Comparison of ENCODE assay signal across 13 cellular contexts in the genomic region with DNA sequence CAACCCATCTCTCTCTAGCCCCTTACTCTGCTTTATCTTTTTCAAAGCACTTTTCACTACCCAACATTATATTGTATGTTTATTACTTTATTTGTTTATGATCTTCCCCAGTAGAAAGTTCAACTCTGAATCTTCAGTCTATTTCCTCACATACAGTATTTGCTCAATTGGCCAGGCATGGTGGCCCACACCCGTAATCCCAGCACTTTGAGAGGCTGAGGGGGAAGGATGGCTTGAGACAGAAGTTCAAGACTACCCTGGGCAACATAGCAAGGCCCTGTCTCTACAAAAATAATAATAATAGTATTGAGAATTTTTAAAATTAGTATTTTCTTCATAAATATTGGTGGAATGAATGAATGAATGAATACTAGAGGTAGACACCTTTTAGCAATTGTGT. TPM values are rescaled to one million over a fixed set of nuclear protein-coding genes. Genes with fewer than 3 reads are reported as not detected.
A peak's percentile ranks its signal among the peaks of the same experiment; 100 is the strongest.
DNase-seq lines count a peak whose midpoint lies in the region; ATAC-seq and TF ChIP-seq lines count a peak whose summit lies in the region.
"Had no signal": no experiment of that assay in that cellular context is flagged by ENCODE, and none has a peak within 500 bp of the region (broad histone marks: within the 10 kb centered on the region; RNA-seq: fewer than 3 reads in every experiment).

No MANE protein-coding gene starts in this region.

- peaks cover 8% of the 10 kb centered on the region for H3K36me3 ChIP-seq in OCI-LY3 (replicated peaks; ENCODE audit: low read depth, low read length)
- H3K36me3 ChIP-seq in stomach, result no peaks in the 10 kb centered on the region
- H3K36me3 ChIP-seq: heart left ventricle had no signal

- H3K9ac ChIP-seq in OCI-LY3 (ENCODE audit: low read length), result no peak overlapping the region

- peaks cover 32% of the 10 kb centered on the region for H3K4me1 Mint-ChIP-seq in T-helper 1 cell treated with Interleukin-12 subunit alpha and Interleukin-12 subunit beta and Interleukin-4 antibody, amounts not matched to agents 30 μg/mL and 1 μg/mL, for 36 hours (ENCODE audit: low read depth)
- H3K4me1 Mint-ChIP-seq in chondrocyte (ENCODE audit: low read depth) (peaks cover 54% of the 10 kb centered on the region), nephron (peaks cover 20% of the 10 kb centered on the region)

- 83 to 96% (median 88%) methylated on average over 1 of the region's 1 CpG for WGBS in stomach, 5 donors

- no peak for TF ChIP-seq POLR2A in stomach (IDR thresholded peaks at IDR 0.05)

- DNase-seq in T-helper 1 cell, result no peak
- no peak for DNase-seq in chondrocyte (ENCODE audit: low spot score)
- no peak for DNase-seq in SHP77 (lab: John Stamatoyannopoulos, UW)
- DNase-seq in stomach, result no peak
- DNase-seq: 8988T; activated CD4-positive, CD25-positive, alpha-beta regulatory T cell; dermis blood vessel endothelial cell; heart left ventricle; RPMI8226 had no signal

- intact Hi-C loops in stomach (cut with DNase I; ENCODE audit: low total_unique reads), result no loop called here

- TF ChIP-seq CTCF in OCI-LY3 (IDR thresholded peaks at IDR 0.05; ENCODE audit: low read depth, low read length) (no peak), chondrocyte (IDR thresholded peaks at IDR 0.05) (no peak), nephron (IDR thresholded peaks at IDR 0.05; ENCODE audit: unreplicated experiment in 3 of 3) (no peak), stomach (IDR thresholded peaks at IDR 0.05) (no peak)

- peaks cover 8% of the 10 kb centered on the region for H3K9me3 Mint-ChIP-seq in T-helper 1 cell treated with Interleukin-12 subunit alpha and Interleukin-12 subunit beta and Interleukin-4 antibody, amounts not matched to agents 30 μg/mL and 1 μg/mL, for 36 hours
- peaks cover 5% of the 10 kb centered on the region for H3K9me3 Mint-ChIP-seq in chondrocyte (ENCODE audit: low read depth)
- peaks cover 5% of the 10 kb centered on the region for H3K9me3 Mint-ChIP-seq in nephron

- no peaks in the 10 kb centered on the region for H3K27me3 ChIP-seq in OCI-LY3 (ENCODE audit: low read depth, low read length)
- H3K27me3 ChIP-seq in stomach, result no peaks in the 10 kb centered on the region
- H3K27me3 ChIP-seq: heart left ventricle had no signal

- H3K27ac ChIP-seq in OCI-LY3 (ENCODE audit: low read length), result no peak overlapping the region
- no peak overlapping the region for H3K27ac ChIP-seq in stomach

- peaks cover 23% of the 10 kb centered on the region for H3K4me1 ChIP-seq in OCI-LY3 (ENCODE audit: low read length)
- peaks cover 11 to 44% (median 33%) of the 10 kb centered on the region in 4 donors for H3K4me1 ChIP-seq in stomach

- no peak for TF ChIP-seq EP300 in stomach (IDR thresholded peaks at IDR 0.05)

- ATAC-seq in GM21576 (IDR thresholded peaks at IDR 0.05; ENCODE audit: unreplicated experiment), result no peak

- H3K79me2 ChIP-seq in OCI-LY3 (ENCODE audit: low read length), result peaks cover 12% of the 10 kb centered on the region; the same call in 1 of the 2 replicates

- no peaks in the 10 kb centered on the region for H4K20me1 ChIP-seq in OCI-LY3 (ENCODE audit: insufficient read depth, low read length)

- no peak overlapping the region for H2AFZ ChIP-seq in OCI-LY3 (ENCODE audit: low read depth, low read length)

- H3K4me3 ChIP-seq in OCI-LY3 (ENCODE audit: low read length) (peak overlapping the region; percentile 91; the same call in 1 of the 2 replicates), stomach (peak overlapping the region in 1 of 4 donors; percentile 73)

- H3K4me2 ChIP-seq in OCI-LY3 (ENCODE audit: low read length), result peak overlapping the region; percentile 95

- H3K36me3 Mint-ChIP-seq in T-helper 1 cell treated with Interleukin-12 subunit alpha and Interleukin-12 subunit beta and Interleukin-4 antibody, amounts not matched to agents 30 μg/mL and 1 μg/mL, for 36 hours (ENCODE audit: low read depth), result peaks cover 2% of the 10 kb centered on the region
- H3K36me3 Mint-ChIP-seq in chondrocyte (ENCODE audit: low read depth), result no peaks in the 10 kb centered on the region
- H3K36me3 Mint-ChIP-seq in nephron (ENCODE audit: low read depth), result peaks cover 9% of the 10 kb centered on the region

- no peak overlapping the region for H3K27ac Mint-ChIP-seq in T-helper 1 cell treated with Interleukin-12 subunit alpha and Interleukin-12 subunit beta and Interleukin-4 antibody, amounts not matched to agents 30 μg/mL and 1 μg/mL, for 36 hours
- H3K27ac Mint-ChIP-seq in chondrocyte (ENCODE audit: unreplicated experiment) (peak overlapping the region; percentile 88), nephron (no peak overlapping the region)

- H3K9me3 ChIP-seq in OCI-LY3 (ENCODE audit: insufficient read depth, low read length) (no peaks in the 10 kb centered on the region), stomach (no peaks in the 10 kb centered on the region)

- no peaks in the 10 kb centered on the region for H3K27me3 Mint-ChIP-seq in T-helper 1 cell treated with Interleukin-12 subunit alpha and Interleukin-12 subunit beta and Interleukin-4 antibody, amounts not matched to agents 30 μg/mL and 1 μg/mL, for 36 hours (ENCODE audit: low read depth)
- H3K27me3 Mint-ChIP-seq in chondrocyte (ENCODE audit: low read depth), result no peaks in the 10 kb centered on the region
- peaks cover 4% of the 10 kb centered on the region for H3K27me3 Mint-ChIP-seq in nephron (ENCODE audit: low read depth)

- H3K4me3 Mint-ChIP-seq in T-helper 1 cell treated with Interleukin-12 subunit alpha and Interleukin-12 subunit beta and Interleukin-4 antibody, amounts not matched to agents 30 μg/mL and 1 μg/mL, for 36 hours, result peak overlapping the region; percentile 87
- H3K4me3 Mint-ChIP-seq in chondrocyte (ENCODE audit: unreplicated experiment), result no peak overlapping the region
- peak overlapping the region; percentile 90 to 96 (median 95) for H3K4me3 Mint-ChIP-seq in nephron

RNA-seq across cellular contexts. Expression of gene STPG1, which starts 1.2 kb away (rescaled TPM):
- total RNA-seq in chondrocyte, result 5.0 to 6.8 TPM (median 5.8 TPM) in 3 replicates
- 10 to 100 TPM in 1 of 5 donors, 1 to 10 TPM in 2, under 1 TPM in 1, not detected in 1; 0.45 to 51.0 (median 6.6) TPM for total RNA-seq in stomach
- 1 to 10 TPM; 3.2 to 5.2 (median 3.7) TPM for polyA plus RNA-seq in stomach

RNA-seq across cellular contexts. Expression of gene NIPAL3, which starts 3.2 kb away (rescaled TPM):
- 27.1 to 35.3 TPM (median 29.3 TPM) in 3 replicates for total RNA-seq in chondrocyte
- 100 to 1,000 TPM in 1 of 5 donors, 10 to 100 TPM in 3, 1 to 10 TPM in 1; 3.5 to 122 (median 33.0) TPM for total RNA-seq in stomach
- polyA plus RNA-seq in stomach, result 1 to 10 TPM; 3.2 to 7.5 (median 7.1) TPM
